24 cellular contexts compared by ENCODE assay signal in genomic region chr9:12735669-12736068, GRCh38. TPM values are rescaled to one million over a fixed set of nuclear protein-coding genes. Genes with fewer than 3 reads are reported as not detected.
DNase-seq lines count a peak whose midpoint lies in the region; ATAC-seq, FAIRE-seq and TF ChIP-seq lines count a peak whose summit lies in the region.
"Had no signal": no experiment of that assay in that cellular context is flagged by ENCODE, and none has a peak within 500 bp of the region (broad histone marks: within the 10 kb centered on the region; RNA-seq: fewer than 3 reads in every experiment).

No MANE protein-coding gene starts in this region.

- TF ChIP-seq CTCF in OCI-LY3 (IDR thresholded peaks at IDR 0.05; ENCODE audit: low read depth, low read length) = no peak

- 0 out of 2 replicates have a peak overlapping the region, but pooled peaks have one; percentile 15 for H3K4me2 ChIP-seq in OCI-LY3 (ENCODE audit: low read length)

- H2AFZ ChIP-seq in OCI-LY3 (ENCODE audit: low read depth, low read length) = peak overlapping the region; percentile 15; the same call in 1 of the 2 replicates

- H3K27ac ChIP-seq in OCI-LY3 (ENCODE audit: low read length) = no peak overlapping the region
- no peak overlapping the region for H3K27ac ChIP-seq in effector memory CD4-positive, alpha-beta T cell (ENCODE audit: insufficient read depth, low read length, poor library complexity, severe bottlenecking)
- H3K27ac ChIP-seq: RWPE1, SK-N-MC, skin epidermis had no signal

- no peaks in the 10 kb centered on the region for H3K36me3 ChIP-seq in OCI-LY3 (replicated peaks; ENCODE audit: low read depth, low read length)
- H3K36me3 ChIP-seq in effector memory CD4-positive, alpha-beta T cell (ENCODE audit: control insufficient read depth, insufficient read depth, low read length) = no peaks in the 10 kb centered on the region

- H4K20me1 ChIP-seq in OCI-LY3 (ENCODE audit: insufficient read depth, low read length) = no peaks in the 10 kb centered on the region

- ATAC-seq in GM18858 (IDR thresholded peaks at IDR 0.05; ENCODE audit: unreplicated experiment) (peak; percentile 46), HG02870 (IDR thresholded peaks at IDR 0.05; ENCODE audit: unreplicated experiment) (peak; percentile 53)
- ATAC-seq: activated naive CD8-positive, alpha-beta T cell treated with anti-CD3 and anti-CD28 coated beads, Interleukin-2, amount 50 U/mL, for 24 hours; left colon; naive thymus-derived CD8-positive, alpha-beta T cell; T-helper 17 cell had no signal

- H3K79me2 ChIP-seq in OCI-LY3 (ENCODE audit: low read length) = no peaks in the 10 kb centered on the region

- H3K27me3 ChIP-seq in OCI-LY3 (ENCODE audit: low read depth, low read length) = no peaks in the 10 kb centered on the region
- no peaks in the 10 kb centered on the region for H3K27me3 ChIP-seq in effector memory CD4-positive, alpha-beta T cell (replicated peaks; ENCODE audit: control insufficient read depth, insufficient read depth, low read length, poor library complexity, severe bottlenecking)

- no peak for TF ChIP-seq POLR2A in GM12891 (IDR thresholded peaks at IDR 0.05; ENCODE audit: low read depth, low read length)

- peak; percentile 33 for FAIRE-seq in GM12891 (lab: Jason Lieb, UNC)
- FAIRE-seq: H1 had no signal

- no peak overlapping the region for H3K9ac ChIP-seq in OCI-LY3 (ENCODE audit: low read length)

- DNase-seq in GM12891 (ENCODE audit: insufficient read length, low spot score) = no peak
- no peak for DNase-seq in effector memory CD4-positive, alpha-beta T cell
- no peak for DNase-seq in NCI-H2171 (lab: John Stamatoyannopoulos, UW)
- no peak for DNase-seq in dedifferentiated amniotic fluid mesenchymal stem cell (ENCODE audit: extremely low spot score)
- DNase-seq: activated CD4-positive, alpha-beta T cell treated with anti-CD3 and anti-CD28 coated beads for 1 hour; activated effector memory CD4-positive, alpha-beta T cell treated with anti-CD3 and anti-CD28 coated beads, Interleukin-2, amount 50 U/mL, for 16 hours; activated naive CD8-positive, alpha-beta T cell treated with anti-CD3 and anti-CD28 coated beads, Interleukin-2, amount 50 U/mL, for 24 hours; CD4-positive, alpha-beta T cell; head of caudate nucleus; left colon; naive thymus-derived CD8-positive, alpha-beta T cell; NCI-H1417; NCI-H2171 treated with DMSO at 0.1 percent for 48 hours; NCI-H524 treated with DMSO at 0.1 percent for 48 hours; T-helper 17 cell; trophoblast cell had no signal

- no peaks in the 10 kb centered on the region for H3K9me3 ChIP-seq in OCI-LY3 (ENCODE audit: insufficient read depth, low read length)
- no peaks in the 10 kb centered on the region for H3K9me3 ChIP-seq in effector memory CD4-positive, alpha-beta T cell (ENCODE audit: control insufficient read depth, low read length)

- H3K4me3 ChIP-seq in OCI-LY3 (ENCODE audit: low read length) = no peak overlapping the region
- no peak overlapping the region for H3K4me3 ChIP-seq in effector memory CD4-positive, alpha-beta T cell (ENCODE audit: insufficient read depth, low read depth, low read length, poor library complexity, severe bottlenecking)
- H3K4me3 ChIP-seq: SK-N-MC, skin epidermis had no signal

- peaks cover 9% of the 10 kb centered on the region for H3K4me1 ChIP-seq in OCI-LY3 (ENCODE audit: low read length)
- no peaks in the 10 kb centered on the region for H3K4me1 ChIP-seq in effector memory CD4-positive, alpha-beta T cell (ENCODE audit: control insufficient read depth, insufficient read depth, low read length, poor library complexity, severe bottlenecking)

TF ChIP-seq in GM12891, 5 proteins besides CTCF, POLR2A, EP300 and RAD21:
- TF ChIP-seq POU2F2 (IDR thresholded peaks at IDR 0.05; ENCODE audit: low read depth, low read length) (no peak), PAX5 (IDR thresholded peaks at IDR 0.05; ENCODE audit: insufficient read depth, low read length, severe bottlenecking) (no peak), TAF1 (IDR thresholded peaks at IDR 0.05; ENCODE audit: low read depth, low read length) (no peak), SPI1 (IDR thresholded peaks at IDR 0.05; ENCODE audit: low read depth, low read length) (no peak), POLR2AphosphoS5 (IDR thresholded peaks at IDR 0.05; ENCODE audit: low read depth, low read length) (no peak)
TF ChIP-seq in GM12891: peak in this region for 0.

RNA-seq across cellular contexts. Expression of gene LURAP1L, which starts 39.2 kb away (rescaled TPM):
- polyA plus RNA-seq in GM12891 (2012; ENCODE audit: low read depth, missing spikeins) = not detected
- polyA plus RNA-seq: IgD-negative memory B cell; naive thymus-derived CD8-positive, alpha-beta T cell had no signal

RNA-seq across cellular contexts. Expression of gene TYRP1, which starts 42.5 kb away (rescaled TPM):
- not detected for polyA plus RNA-seq in GM12891 (2012; ENCODE audit: low read depth, missing spikeins)
- polyA plus RNA-seq: IgD-negative memory B cell; naive thymus-derived CD8-positive, alpha-beta T cell had no signal
